Comparison of ENCODE assay signal across 1 cellular context in the genomic region with DNA sequence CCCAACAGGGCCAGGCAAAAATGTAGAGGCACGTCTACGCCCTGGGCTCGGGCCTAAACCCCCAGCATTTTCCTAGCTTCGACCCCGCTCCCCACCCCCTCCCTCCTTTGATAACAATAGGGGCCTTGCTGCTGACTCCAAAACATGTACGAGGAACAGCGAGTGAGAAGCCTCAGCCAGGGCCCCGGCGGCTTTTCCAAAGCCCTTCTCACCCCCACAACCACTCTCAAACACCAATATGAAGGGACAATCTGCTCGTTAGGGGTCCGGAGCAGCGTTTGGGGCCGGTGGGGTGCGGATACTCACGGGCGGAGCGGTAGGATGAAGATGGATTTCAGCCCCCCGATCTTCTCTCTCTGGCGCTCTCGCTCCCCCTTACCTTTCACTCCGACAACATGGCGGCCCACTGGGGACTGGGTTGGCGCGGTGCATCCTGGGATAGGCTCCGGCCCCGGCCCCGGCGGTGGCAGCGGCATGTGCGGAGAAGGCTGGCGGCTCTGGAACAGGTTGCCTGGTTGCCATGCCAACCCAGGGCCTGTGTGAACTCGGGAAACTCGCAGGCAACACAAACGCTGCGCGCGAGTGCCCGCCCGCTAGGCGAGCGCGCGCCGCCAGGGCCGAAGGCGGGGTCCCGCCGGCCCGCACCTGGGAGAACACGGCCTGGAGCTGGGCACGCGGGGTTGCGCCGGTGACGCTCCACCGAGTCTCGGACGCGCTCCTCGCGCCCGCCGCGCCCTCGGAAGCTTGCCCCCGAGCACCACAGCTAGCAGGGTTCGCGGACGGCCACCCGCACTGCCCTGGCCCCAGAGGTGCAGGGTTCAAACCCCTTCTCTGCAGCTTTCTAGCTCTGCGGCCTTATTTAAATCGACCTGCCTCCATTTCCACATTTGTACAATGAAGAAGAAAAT.
TF ChIP-seq lines count a peak whose summit lies in the region.

A gene with protein sequence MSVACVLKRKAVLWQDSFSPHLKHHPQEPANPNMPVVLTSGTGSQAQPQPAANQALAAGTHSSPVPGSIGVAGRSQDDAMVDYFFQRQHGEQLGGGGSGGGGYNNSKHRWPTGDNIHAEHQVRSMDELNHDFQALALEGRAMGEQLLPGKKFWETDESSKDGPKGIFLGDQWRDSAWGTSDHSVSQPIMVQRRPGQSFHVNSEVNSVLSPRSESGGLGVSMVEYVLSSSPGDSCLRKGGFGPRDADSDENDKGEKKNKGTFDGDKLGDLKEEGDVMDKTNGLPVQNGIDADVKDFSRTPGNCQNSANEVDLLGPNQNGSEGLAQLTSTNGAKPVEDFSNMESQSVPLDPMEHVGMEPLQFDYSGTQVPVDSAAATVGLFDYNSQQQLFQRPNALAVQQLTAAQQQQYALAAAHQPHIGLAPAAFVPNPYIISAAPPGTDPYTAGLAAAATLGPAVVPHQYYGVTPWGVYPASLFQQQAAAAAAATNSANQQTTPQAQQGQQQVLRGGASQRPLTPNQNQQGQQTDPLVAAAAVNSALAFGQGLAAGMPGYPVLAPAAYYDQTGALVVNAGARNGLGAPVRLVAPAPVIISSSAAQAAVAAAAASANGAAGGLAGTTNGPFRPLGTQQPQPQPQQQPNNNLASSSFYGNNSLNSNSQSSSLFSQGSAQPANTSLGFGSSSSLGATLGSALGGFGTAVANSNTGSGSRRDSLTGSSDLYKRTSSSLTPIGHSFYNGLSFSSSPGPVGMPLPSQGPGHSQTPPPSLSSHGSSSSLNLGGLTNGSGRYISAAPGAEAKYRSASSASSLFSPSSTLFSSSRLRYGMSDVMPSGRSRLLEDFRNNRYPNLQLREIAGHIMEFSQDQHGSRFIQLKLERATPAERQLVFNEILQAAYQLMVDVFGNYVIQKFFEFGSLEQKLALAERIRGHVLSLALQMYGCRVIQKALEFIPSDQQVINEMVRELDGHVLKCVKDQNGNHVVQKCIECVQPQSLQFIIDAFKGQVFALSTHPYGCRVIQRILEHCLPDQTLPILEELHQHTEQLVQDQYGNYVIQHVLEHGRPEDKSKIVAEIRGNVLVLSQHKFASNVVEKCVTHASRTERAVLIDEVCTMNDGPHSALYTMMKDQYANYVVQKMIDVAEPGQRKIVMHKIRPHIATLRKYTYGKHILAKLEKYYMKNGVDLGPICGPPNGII (minus strand): TSS at position 408 of the 908 bp plus-strand sequence. CDS start 6,151 bp downstream, outside the sequence.

TF ChIP-seq in GM12878, 131 proteins besides CTCF, POLR2A, EP300 and RAD21 (continued from another document and continues in another):
- TF ChIP-seq HDGF (IDR thresholded peaks at IDR 0.05) (peak; percentile 20; the same call in 1 of the 2 replicates), RFX5 (IDR thresholded peaks at IDR 0.05; ENCODE audit: low read depth, low read length) (peak; percentile 82), SUZ12 (IDR thresholded peaks at IDR 0.05; ENCODE audit: unreplicated experiment) (no peak), STAT1 (conservative IDR thresholded peaks at IDR 0.05) (no peak), SMAD1 (IDR thresholded peaks at IDR 0.05; ENCODE audit: low read depth, partially characterized antibody) (no peak), NR2C1 (IDR thresholded peaks at IDR 0.05) (0 out of 2 replicates have a peak, but pooled peaks have one; percentile 26), TAF1 (IDR thresholded peaks at IDR 0.05; ENCODE audit: borderline replicate concordance, low read depth, low read length) (peak; percentile 96), CREM (IDR thresholded peaks at IDR 0.05; ENCODE audit: low read depth) (no peak), PAX8 (IDR thresholded peaks at IDR 0.05) (0 out of 2 replicates have a peak, but pooled peaks have one; percentile 83), RCOR1 (conservative IDR thresholded peaks at IDR 0.05; ENCODE audit: low read depth, low read length) (0 out of 2 replicates have a peak, but pooled peaks have one; percentile 65), SIN3A (IDR thresholded peaks at IDR 0.05; ENCODE audit: low read depth, low read length) (peak; percentile 92), WRNIP1 (IDR thresholded peaks at IDR 0.05; ENCODE audit: borderline replicate concordance, low read depth, low read length) (0 out of 2 replicates have a peak, but pooled peaks have one; percentile 7), RB1 (IDR thresholded peaks at IDR 0.05; ENCODE audit: borderline replicate concordance) (no peak; the same call in 1 of the 2 replicates), GATAD2B (conservative IDR thresholded peaks at IDR 0.05; ENCODE audit: low read depth) (peak; percentile 79), RELA (IDR thresholded peaks at IDR 0.05; ENCODE audit: borderline replicate concordance, partially characterized antibody) (peak; percentile 34), SMC3 (IDR thresholded peaks at IDR 0.05; ENCODE audit: borderline replicate concordance, low read length) (no peak), KLF5 (IDR thresholded peaks at IDR 0.05; ENCODE audit: partially characterized antibody) (peak; percentile 75), GABPA (IDR thresholded peaks at IDR 0.05; ENCODE audit: low read depth) (no peak), SP1 (IDR thresholded peaks at IDR 0.05; ENCODE audit: low read depth, low read length) (peak; percentile 13), ZSCAN29 (IDR thresholded peaks at IDR 0.05) (no peak), ESRRA (IDR thresholded peaks at IDR 0.05; ENCODE audit: low read length) (no peak), HDAC6 (IDR thresholded peaks at IDR 0.05; ENCODE audit: unreplicated experiment) (no peak)
- TF ChIP-seq, protein P1, sequence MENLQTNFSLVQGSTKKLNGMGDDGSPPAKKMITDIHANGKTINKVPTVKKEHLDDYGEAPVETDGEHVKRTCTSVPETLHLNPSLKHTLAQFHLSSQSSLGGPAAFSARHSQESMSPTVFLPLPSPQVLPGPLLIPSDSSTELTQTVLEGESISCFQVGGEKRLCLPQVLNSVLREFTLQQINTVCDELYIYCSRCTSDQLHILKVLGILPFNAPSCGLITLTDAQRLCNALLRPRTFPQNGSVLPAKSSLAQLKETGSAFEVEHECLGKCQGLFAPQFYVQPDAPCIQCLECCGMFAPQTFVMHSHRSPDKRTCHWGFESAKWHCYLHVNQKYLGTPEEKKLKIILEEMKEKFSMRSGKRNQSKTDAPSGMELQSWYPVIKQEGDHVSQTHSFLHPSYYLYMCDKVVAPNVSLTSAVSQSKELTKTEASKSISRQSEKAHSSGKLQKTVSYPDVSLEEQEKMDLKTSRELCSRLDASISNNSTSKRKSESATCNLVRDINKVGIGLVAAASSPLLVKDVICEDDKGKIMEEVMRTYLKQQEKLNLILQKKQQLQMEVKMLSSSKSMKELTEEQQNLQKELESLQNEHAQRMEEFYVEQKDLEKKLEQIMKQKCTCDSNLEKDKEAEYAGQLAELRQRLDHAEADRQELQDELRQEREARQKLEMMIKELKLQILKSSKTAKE (IDR thresholded peaks at IDR 0.05; ENCODE audit: low read depth, poor library complexity, severe bottlenecking): no peak
- TF ChIP-seq, protein P2, sequence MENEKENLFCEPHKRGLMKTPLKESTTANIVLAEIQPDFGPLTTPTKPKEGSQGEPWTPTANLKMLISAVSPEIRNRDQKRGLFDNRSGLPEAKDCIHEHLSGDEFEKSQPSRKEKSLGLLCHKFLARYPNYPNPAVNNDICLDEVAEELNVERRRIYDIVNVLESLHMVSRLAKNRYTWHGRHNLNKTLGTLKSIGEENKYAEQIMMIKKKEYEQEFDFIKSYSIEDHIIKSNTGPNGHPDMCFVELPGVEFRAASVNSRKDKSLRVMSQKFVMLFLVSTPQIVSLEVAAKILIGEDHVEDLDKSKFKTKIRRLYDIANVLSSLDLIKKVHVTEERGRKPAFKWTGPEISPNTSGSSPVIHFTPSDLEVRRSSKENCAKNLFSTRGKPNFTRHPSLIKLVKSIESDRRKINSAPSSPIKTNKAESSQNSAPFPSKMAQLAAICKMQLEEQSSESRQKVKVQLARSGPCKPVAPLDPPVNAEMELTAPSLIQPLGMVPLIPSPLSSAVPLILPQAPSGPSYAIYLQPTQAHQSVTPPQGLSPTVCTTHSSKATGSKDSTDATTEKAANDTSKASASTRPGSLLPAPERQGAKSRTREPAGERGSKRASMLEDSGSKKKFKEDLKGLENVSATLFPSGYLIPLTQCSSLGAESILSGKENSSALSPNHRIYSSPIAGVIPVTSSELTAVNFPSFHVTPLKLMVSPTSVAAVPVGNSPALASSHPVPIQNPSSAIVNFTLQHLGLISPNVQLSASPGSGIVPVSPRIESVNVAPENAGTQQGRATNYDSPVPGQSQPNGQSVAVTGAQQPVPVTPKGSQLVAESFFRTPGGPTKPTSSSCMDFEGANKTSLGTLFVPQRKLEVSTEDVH (IDR thresholded peaks at IDR 0.05; ENCODE audit: low read depth, partially characterized antibody): no peak
- TF ChIP-seq, protein P3, sequence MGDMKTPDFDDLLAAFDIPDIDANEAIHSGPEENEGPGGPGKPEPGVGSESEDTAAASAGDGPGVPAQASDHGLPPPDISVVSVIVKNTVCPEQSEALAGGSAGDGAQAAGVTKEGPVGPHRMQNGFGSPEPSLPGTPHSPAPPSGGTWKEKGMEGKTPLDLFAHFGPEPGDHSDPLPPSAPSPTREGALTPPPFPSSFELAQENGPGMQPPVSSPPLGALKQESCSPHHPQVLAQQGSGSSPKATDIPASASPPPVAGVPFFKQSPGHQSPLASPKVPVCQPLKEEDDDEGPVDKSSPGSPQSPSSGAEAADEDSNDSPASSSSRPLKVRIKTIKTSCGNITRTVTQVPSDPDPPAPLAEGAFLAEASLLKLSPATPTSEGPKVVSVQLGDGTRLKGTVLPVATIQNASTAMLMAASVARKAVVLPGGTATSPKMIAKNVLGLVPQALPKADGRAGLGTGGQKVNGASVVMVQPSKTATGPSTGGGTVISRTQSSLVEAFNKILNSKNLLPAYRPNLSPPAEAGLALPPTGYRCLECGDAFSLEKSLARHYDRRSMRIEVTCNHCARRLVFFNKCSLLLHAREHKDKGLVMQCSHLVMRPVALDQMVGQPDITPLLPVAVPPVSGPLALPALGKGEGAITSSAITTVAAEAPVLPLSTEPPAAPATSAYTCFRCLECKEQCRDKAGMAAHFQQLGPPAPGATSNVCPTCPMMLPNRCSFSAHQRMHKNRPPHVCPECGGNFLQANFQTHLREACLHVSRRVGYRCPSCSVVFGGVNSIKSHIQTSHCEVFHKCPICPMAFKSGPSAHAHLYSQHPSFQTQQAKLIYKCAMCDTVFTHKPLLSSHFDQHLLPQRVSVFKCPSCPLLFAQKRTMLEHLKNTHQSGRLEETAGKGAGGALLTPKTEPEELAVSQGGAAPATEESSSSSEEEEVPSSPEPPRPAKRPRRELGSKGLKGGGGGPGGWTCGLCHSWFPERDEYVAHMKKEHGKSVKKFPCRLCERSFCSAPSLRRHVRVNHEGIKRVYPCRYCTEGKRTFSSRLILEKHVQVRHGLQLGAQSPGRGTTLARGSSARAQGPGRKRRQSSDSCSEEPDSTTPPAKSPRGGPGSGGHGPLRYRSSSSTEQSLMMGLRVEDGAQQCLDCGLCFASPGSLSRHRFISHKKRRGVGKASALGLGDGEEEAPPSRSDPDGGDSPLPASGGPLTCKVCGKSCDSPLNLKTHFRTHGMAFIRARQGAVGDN (IDR thresholded peaks at IDR 0.05): peak; percentile 92
- TF ChIP-seq, protein P4, sequence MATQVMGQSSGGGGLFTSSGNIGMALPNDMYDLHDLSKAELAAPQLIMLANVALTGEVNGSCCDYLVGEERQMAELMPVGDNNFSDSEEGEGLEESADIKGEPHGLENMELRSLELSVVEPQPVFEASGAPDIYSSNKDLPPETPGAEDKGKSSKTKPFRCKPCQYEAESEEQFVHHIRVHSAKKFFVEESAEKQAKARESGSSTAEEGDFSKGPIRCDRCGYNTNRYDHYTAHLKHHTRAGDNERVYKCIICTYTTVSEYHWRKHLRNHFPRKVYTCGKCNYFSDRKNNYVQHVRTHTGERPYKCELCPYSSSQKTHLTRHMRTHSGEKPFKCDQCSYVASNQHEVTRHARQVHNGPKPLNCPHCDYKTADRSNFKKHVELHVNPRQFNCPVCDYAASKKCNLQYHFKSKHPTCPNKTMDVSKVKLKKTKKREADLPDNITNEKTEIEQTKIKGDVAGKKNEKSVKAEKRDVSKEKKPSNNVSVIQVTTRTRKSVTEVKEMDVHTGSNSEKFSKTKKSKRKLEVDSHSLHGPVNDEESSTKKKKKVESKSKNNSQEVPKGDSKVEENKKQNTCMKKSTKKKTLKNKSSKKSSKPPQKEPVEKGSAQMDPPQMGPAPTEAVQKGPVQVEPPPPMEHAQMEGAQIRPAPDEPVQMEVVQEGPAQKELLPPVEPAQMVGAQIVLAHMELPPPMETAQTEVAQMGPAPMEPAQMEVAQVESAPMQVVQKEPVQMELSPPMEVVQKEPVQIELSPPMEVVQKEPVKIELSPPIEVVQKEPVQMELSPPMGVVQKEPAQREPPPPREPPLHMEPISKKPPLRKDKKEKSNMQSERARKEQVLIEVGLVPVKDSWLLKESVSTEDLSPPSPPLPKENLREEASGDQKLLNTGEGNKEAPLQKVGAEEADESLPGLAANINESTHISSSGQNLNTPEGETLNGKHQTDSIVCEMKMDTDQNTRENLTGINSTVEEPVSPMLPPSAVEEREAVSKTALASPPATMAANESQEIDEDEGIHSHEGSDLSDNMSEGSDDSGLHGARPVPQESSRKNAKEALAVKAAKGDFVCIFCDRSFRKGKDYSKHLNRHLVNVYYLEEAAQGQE (IDR thresholded peaks at IDR 0.05; ENCODE audit: low read depth, low read length): 0 out of 2 replicates have a peak, but pooled peaks have one; percentile 28
- TF ChIP-seq, protein P5, sequence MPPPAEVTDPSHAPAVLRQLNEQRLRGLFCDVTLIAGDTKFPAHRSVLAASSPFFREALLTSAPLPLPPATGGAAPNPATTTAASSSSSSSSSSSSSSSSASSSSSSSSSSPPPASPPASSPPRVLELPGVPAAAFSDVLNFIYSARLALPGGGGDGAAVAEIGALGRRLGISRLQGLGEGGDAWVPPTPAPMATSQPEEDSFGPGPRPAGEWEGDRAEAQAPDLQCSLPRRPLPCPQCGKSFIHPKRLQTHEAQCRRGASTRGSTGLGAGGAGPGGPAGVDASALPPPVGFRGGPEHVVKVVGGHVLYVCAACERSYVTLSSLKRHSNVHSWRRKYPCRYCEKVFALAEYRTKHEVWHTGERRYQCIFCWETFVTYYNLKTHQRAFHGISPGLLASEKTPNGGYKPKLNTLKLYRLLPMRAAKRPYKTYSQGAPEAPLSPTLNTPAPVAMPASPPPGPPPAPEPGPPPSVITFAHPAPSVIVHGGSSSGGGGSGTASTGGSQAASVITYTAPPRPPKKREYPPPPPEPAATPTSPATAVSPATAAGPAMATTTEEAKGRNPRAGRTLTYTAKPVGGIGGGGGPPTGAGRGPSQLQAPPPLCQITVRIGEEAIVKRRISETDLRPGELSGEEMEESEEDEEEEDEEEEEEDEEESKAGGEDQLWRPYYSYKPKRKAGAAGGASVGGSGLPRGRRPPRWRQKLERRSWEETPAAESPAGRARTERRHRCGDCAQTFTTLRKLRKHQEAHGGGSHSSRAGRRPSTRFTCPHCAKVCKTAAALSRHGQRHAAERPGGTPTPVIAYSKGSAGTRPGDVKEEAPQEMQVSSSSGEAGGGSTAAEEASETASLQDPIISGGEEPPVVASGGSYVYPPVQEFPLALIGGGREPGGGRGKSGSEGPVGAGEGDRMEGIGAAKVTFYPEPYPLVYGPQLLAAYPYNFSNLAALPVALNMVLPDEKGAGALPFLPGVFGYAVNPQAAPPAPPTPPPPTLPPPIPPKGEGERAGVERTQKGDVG (CRISPR knock-in tag; IDR thresholded peaks at IDR 0.05): no peak
- TF ChIP-seq, protein P6, sequence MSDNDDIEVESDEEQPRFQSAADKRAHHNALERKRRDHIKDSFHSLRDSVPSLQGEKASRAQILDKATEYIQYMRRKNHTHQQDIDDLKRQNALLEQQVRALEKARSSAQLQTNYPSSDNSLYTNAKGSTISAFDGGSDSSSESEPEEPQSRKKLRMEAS (IDR thresholded peaks at IDR 0.05; ENCODE audit: low read depth, low read length): peak; percentile 79; the same call in 1 of the 2 replicates
- TF ChIP-seq, protein P7, sequence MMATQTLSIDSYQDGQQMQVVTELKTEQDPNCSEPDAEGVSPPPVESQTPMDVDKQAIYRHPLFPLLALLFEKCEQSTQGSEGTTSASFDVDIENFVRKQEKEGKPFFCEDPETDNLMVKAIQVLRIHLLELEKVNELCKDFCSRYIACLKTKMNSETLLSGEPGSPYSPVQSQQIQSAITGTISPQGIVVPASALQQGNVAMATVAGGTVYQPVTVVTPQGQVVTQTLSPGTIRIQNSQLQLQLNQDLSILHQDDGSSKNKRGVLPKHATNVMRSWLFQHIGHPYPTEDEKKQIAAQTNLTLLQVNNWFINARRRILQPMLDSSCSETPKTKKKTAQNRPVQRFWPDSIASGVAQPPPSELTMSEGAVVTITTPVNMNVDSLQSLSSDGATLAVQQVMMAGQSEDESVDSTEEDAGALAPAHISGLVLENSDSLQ (IDR thresholded peaks at IDR 0.05): no peak
